ENCODE assay signal across 8 cellular contexts in genomic region chr18:9117980-9118841, GRCh38. TPM values are rescaled to one million over a fixed set of nuclear protein-coding genes. Genes with fewer than 3 reads are reported as not detected.
DNase-seq lines count a peak whose midpoint lies in the region; ATAC-seq, FAIRE-seq and TF ChIP-seq lines count a peak whose summit lies in the region.

No MANE protein-coding gene starts in this region.

- peaks cover 39% of the 10 kb centered on the region for H3K4me1 Mint-ChIP-seq in memory B cell

- no peak overlapping the region for H3K27ac ChIP-seq in A549
- H3K27ac ChIP-seq in MM.1S (ENCODE audit: low read length): peak overlapping the region; percentile 87; the same call in 1 of the 2 replicates
- H3K27ac ChIP-seq in body of pancreas: peak overlapping the region; percentile 17 to 85 (median 50)

- H3K27me3 ChIP-seq in MM.1S (replicated peaks; ENCODE audit: insufficient read depth, low read length): no peaks in the 10 kb centered on the region
- H3K27me3 ChIP-seq in body of pancreas: no peaks in the 10 kb centered on the region

- intact Hi-C loops in body of pancreas (cut with DNase I): no loop called here
- intact Hi-C loops in posterior vena cava (cut with DNase I): no loop called here

- FAIRE-seq in A549 (lab: Jason Lieb, UNC): no peak

- H3K79me2 ChIP-seq in MM.1S (ENCODE audit: low read length): peaks cover 100% of the 10 kb centered on the region

- H3F3A ChIP-seq in MM.1S (ENCODE audit: insufficient read depth, low read length): peaks cover 94% of the 10 kb centered on the region

- H3K9me2 ChIP-seq in MM.1S (replicated peaks; ENCODE audit: insufficient read depth, low read length): no peaks in the 10 kb centered on the region

- DNase-seq in A549 (ENCODE audit: low read depth in 1 of 2, low spot score in 1 of 2): no peak
- DNase-seq in MM.1S: no peak
- DNase-seq in body of pancreas: no peak
- no peak for DNase-seq in memory B cell (ENCODE audit: low spot score in 2 of 2)
- DNase-seq in midbrain (lab: John Stamatoyannopoulos, UW): no peak
- DNase-seq in posterior vena cava (ENCODE audit: low spot score): no peak
- no peak for DNase-seq in DMS153 treated with DMSO at 0.1 percent for 48 hours (lab: John Stamatoyannopoulos, UW; ENCODE audit: unreplicated experiment)

- H3K9me3 ChIP-seq in A549 (no peaks in the 10 kb centered on the region), MM.1S (replicated peaks; ENCODE audit: insufficient read depth, low read length) (no peaks in the 10 kb centered on the region), body of pancreas (no peaks in the 10 kb centered on the region)

- H3K36me3 ChIP-seq in MM.1S (replicated peaks; ENCODE audit: insufficient read depth, low read length) (peaks cover 11% of the 10 kb centered on the region), body of pancreas (replicated peaks in 1 of 2; ENCODE audit: insufficient read depth in 1 of 2, low read depth in 2 of 2) (peaks cover 0 to 4% of the 10 kb centered on the region in 2 donors)

- no peak overlapping the region for H2AFZ ChIP-seq in MM.1S (ENCODE audit: low read length)

- no peak for TF ChIP-seq EP300 in A549 (IDR thresholded peaks at IDR 0.05)

- 77% methylated on average over 5 of the region's 5 CpGs for WGBS in A549 (ENCODE audit: missing lambda C conversion rate)
- 30 to 34% methylated on average over 5 of the region's 5 CpGs for WGBS in body of pancreas, 2 donors

- POLR2A ChIA-PET in A549 (lab: Yijun Ruan, JAX): no interaction called here

- H4K20me1 ChIP-seq in MM.1S (ENCODE audit: insufficient read depth, low read length): no peaks in the 10 kb centered on the region

- peak overlapping the region; percentile 48; the same call in 2 of the 3 replicates for H3K4me2 ChIP-seq in A549
- H3K4me2 ChIP-seq in MM.1S (ENCODE audit: low read depth, low read length): peak overlapping the region; percentile 94

- TF ChIP-seq CTCF in A549 (IDR thresholded peaks at IDR 0.05): no peak
- TF ChIP-seq CTCF in MM.1S (IDR thresholded peaks at IDR 0.05; ENCODE audit: low read length): no peak
- TF ChIP-seq CTCF in body of pancreas (IDR thresholded peaks at IDR 0.05): no peak

- peak overlapping the region; percentile 91 for H3K27ac Mint-ChIP-seq in memory B cell

- peak overlapping the region; percentile 90; the same call in 1 of the 2 replicates for H3K9ac ChIP-seq in MM.1S (ENCODE audit: low read length)

- H3K4me1 ChIP-seq in A549 (peaks cover 38% of the 10 kb centered on the region), MM.1S (ENCODE audit: low read length) (peaks cover 46% of the 10 kb centered on the region), body of pancreas (peaks cover 47% of the 10 kb centered on the region)

- peaks cover 6% of the 10 kb centered on the region for H3K36me3 Mint-ChIP-seq in memory B cell

- TF ChIP-seq POLR2A in A549 (IDR thresholded peaks at IDR 0.05; ENCODE audit: low read length): no peak
- no peak for TF ChIP-seq POLR2A in body of pancreas (IDR thresholded peaks at IDR 0.05)

- ATAC-seq in A549 (no peak), body of pancreas (no peak), memory B cell (ENCODE audit: low read depth) (peak; percentile 6), GM21367 (IDR thresholded peaks at IDR 0.05; ENCODE audit: unreplicated experiment) (no peak)

- peak overlapping the region; percentile 63 for H3K4me3 Mint-ChIP-seq in memory B cell

- H3K27me3 Mint-ChIP-seq in memory B cell: no peaks in the 10 kb centered on the region

- H3K4me3 ChIP-seq in A549 (no peak overlapping the region), MM.1S (ENCODE audit: low read length) (peak overlapping the region; percentile 64), body of pancreas (no peak overlapping the region)

- no peak for TF ChIP-seq RAD21 in A549 (conservative IDR thresholded peaks at IDR 0.05 in 1 of 2, IDR thresholded peaks at IDR 0.05 in 1 of 2)

- H3K9me3 Mint-ChIP-seq in memory B cell: no peaks in the 10 kb centered on the region

- CTCF ChIA-PET in A549 (lab: Yijun Ruan, JAX): interaction anchor here (1.0 to 1.1 kb wide), 2 partner anchors 14 to 32 kb away, joined by 3 to 4 read pairs; no protein-coding TSS in a partner anchor

TF ChIP-seq in A549, 52 proteins besides CTCF, POLR2A, EP300 and RAD21:
- TF ChIP-seq REST (IDR thresholded peaks at IDR 0.05) (no peak), FOXS1 (CRISPR knock-in tag; IDR thresholded peaks at IDR 0.05) (no peak), ZSCAN20 (CRISPR knock-in tag; IDR thresholded peaks at IDR 0.05) (no peak), KDM5A (IDR thresholded peaks at IDR 0.05) (no peak), TFCP2L1 (CRISPR knock-in tag; IDR thresholded peaks at IDR 0.05) (no peak), CBX2 (IDR thresholded peaks at IDR 0.05; ENCODE audit: borderline replicate concordance, low read depth) (no peak), RFX5 (IDR thresholded peaks at IDR 0.05) (no peak), TP53 (CRISPR knock-in tag; IDR thresholded peaks at IDR 0.05) (no peak), MYC (IDR thresholded peaks at IDR 0.05; ENCODE audit: borderline replicate concordance, low read length) (no peak), SREBF2 (IDR thresholded peaks at IDR 0.05) (no peak), KDM1A (IDR thresholded peaks at IDR 0.05; ENCODE audit: low read depth) (no peak)
- TF ChIP-seq, protein P1, sequence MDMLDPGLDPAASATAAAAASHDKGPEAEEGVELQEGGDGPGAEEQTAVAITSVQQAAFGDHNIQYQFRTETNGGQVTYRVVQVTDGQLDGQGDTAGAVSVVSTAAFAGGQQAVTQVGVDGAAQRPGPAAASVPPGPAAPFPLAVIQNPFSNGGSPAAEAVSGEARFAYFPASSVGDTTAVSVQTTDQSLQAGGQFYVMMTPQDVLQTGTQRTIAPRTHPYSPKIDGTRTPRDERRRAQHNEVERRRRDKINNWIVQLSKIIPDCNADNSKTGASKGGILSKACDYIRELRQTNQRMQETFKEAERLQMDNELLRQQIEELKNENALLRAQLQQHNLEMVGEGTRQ (IDR thresholded peaks at IDR 0.05): no peak
- TF ChIP-seq, protein P2, sequence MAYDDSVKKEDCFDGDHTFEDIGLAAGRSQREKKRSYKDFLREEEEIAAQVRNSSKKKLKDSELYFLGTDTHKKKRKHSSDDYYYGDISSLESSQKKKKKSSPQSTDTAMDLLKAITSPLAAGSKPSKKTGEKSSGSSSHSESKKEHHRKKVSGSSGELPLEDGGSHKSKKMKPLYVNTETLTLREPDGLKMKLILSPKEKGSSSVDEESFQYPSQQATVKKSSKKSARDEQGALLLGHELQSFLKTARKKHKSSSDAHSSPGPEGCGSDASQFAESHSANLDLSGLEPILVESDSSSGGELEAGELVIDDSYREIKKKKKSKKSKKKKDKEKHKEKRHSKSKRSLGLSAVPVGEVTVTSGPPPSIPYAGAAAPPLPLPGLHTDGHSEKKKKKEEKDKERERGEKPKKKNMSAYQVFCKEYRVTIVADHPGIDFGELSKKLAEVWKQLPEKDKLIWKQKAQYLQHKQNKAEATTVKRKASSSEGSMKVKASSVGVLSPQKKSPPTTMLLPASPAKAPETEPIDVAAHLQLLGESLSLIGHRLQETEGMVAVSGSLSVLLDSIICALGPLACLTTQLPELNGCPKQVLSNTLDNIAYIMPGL (CRISPR knock-in tag; IDR thresholded peaks at IDR 0.05; ENCODE audit: borderline replicate concordance): no peak

RNA-seq across cellular contexts. Expression of gene NDUFV2, which starts 15.7 kb away (rescaled TPM):
- polyA plus RNA-seq in A549 (2011; rRNA removed): 152 and 180 TPM in 2 replicates
- 72.8 and 73.2 TPM in 2 replicates for polyA plus RNA-seq in A549 (2012; cell fraction: cytosol; rRNA removed)
- 23.8 and 34.1 TPM in 2 replicates for polyA plus RNA-seq in A549 (2012; cell fraction: nucleus; rRNA removed)
- polyA plus RNA-seq in A549 (2017; fragmentation: RNase III; extraction: RNeasy Plus Mini Kit Qiagen cat#74134 plus additional on column Dnase treatment): 105 to 115 TPM (median 108 TPM) in 3 replicates
- polyA minus RNA-seq in A549 (2011; rRNA and poly(A)+ RNA removed): 19.1 and 26.4 TPM in 2 replicates
- 10 to 100 TPM; 40.5 to 42.5 TPM for total RNA-seq in body of pancreas
- 100 to 1,000 TPM; 117 to 151 TPM for total RNA-seq in posterior vena cava

RNA-seq across cellular contexts. Expression of gene ANKRD12, which starts 18.4 kb away (rescaled TPM):
- polyA plus RNA-seq in A549 (2011; rRNA removed) (7.3 and 8.0 TPM in 2 replicates), A549 (2017; fragmentation: RNase III; extraction: RNeasy Plus Mini Kit Qiagen cat#74134 plus additional on column Dnase treatment) (2.6 to 3.2 TPM (median 2.7 TPM) in 3 replicates)
- polyA plus RNA-seq in A549 (2012; cell fraction: cytosol; rRNA removed): 0.50 and 0.70 TPM in 2 replicates
- polyA plus RNA-seq in A549 (2012; cell fraction: nucleus; rRNA removed): 0.84 and 1.2 TPM in 2 replicates
- 12.4 and 17.5 TPM in 2 replicates for polyA minus RNA-seq in A549 (2011; rRNA and poly(A)+ RNA removed)
- total RNA-seq in body of pancreas (10 to 100 TPM; 25.4 to 32.9 TPM), posterior vena cava (10 to 100 TPM; 81.0 to 91.9 TPM)

Comparison
In these comparisons a context has a peak if more than half of its experiments do, and no peak if none do; other contexts are left out.
1. H3K27ac ChIP-seq: peak in MM.1S (single experiment) and body of pancreas (4 of 4); none in A549 (0 of 2).